1 cellular context compared by ENCODE assay signal in the genomic region with DNA sequence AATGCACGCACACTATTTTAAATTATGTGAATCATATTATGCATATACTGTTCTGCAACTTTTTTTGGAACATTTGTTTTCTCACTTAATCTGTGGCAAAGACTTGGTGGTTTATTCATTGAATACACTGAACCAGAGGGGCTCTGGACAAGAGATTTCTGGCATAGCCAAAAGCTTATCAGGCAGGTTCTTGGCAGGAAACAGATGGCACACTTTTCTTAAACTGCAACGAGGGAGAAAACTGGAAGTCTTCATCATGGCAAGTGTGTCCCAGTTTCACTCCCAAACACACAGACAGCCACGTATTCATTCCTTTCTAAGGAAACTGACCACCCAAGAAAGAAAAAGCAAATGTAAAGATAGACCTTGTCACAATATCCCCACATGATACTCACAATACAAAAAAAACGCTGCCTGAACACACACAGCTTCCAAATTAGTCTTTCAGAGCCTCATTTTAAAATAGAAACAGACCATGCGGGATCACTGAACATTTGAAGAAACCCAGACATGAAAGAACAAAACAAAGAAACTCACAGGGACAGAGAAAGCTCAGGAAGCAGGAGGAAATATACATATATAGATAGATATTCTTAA.
TF ChIP-seq lines count a peak whose summit lies in the region.

No MANE protein-coding gene starts in this region.

TF ChIP-seq in IMR-90, 13 proteins besides CTCF, POLR2A, EP300 and RAD21 (continued from another document):
- TF ChIP-seq MAZ (IDR thresholded peaks at IDR 0.05; ENCODE audit: borderline replicate concordance, low read depth, low read length): no peak
- no peak for TF ChIP-seq NFE2L2 (IDR thresholded peaks at IDR 0.05; ENCODE audit: low read depth, low read length)
- TF ChIP-seq FOS (IDR thresholded peaks at IDR 0.05; ENCODE audit: low read depth, low read length): no peak
